Comparison of ENCODE assay signal across 21 cellular contexts in genomic region chr15:92305342-92305741, GRCh38.
"Had no signal": no experiment of that assay in that cellular context is flagged by ENCODE, and none has a peak within 500 bp of the region (broad histone marks: within the 10 kb centered on the region; RNA-seq: fewer than 3 reads in every experiment).

No MANE protein-coding gene starts in this region.

- H3K9me3 Mint-ChIP-seq: stimulated activated effector memory CD8-positive, alpha-beta T cell treated with anti-CD3 and anti-CD28 coated beads, Interleukin-12 subunit alpha, Interleukin-12 subunit beta, amount 100 ng/mL, for 72 hours had no signal

- H3K4me1 ChIP-seq: gastroesophageal sphincter, lower lobe of right lung, testis, uterus had no signal

- H3K36me3 Mint-ChIP-seq: activated CD4-positive, alpha-beta memory T cell treated with anti-CD3 and anti-CD28 coated beads for 36 hours; stimulated activated effector memory CD8-positive, alpha-beta T cell treated with anti-CD3 and anti-CD28 coated beads, Interleukin-12 subunit alpha, Interleukin-12 subunit beta, amount 100 ng/mL, for 72 hours had no signal

- H3K4me3 ChIP-seq: gastroesophageal sphincter, heart left ventricle, lower lobe of right lung, testis, uterus had no signal

- DNase-seq: activated CD4-positive, alpha-beta memory T cell treated with anti-CD3 and anti-CD28 coated beads for 36 hours; activated CD4-positive, alpha-beta T cell treated with anti-CD3 and anti-CD28 coated beads for 4 hours; activated CD4-positive, CD25-positive, alpha-beta regulatory T cell; activated effector memory CD4-positive, alpha-beta T cell treated with anti-CD3 and anti-CD28 coated beads, Interleukin-2, amount 50 U/mL, for 16 hours; activated naive CD4-positive, alpha-beta T cell treated with anti-CD3 and anti-CD28 coated beads, Interleukin-2, amount 50 U/mL, for 16 hours; activated naive CD8-positive, alpha-beta T cell treated with anti-CD3 and anti-CD28 coated beads, Interleukin-2, amount 50 U/mL, for 24 hours; activated T-cell treated with anti-CD3 and anti-CD28 coated beads, Interleukin-2, amount 50 U/mL, for 72 hours; heart left ventricle; lower lobe of right lung; naive thymus-derived CD4-positive, alpha-beta T cell; small intestine; stimulated activated CD4-positive, alpha-beta T cell treated with anti-CD3 and anti-CD28 coated beads, Interleukin-2, amount 100 ng/mL, for 24 hours; T1000; testis; trophoblast cell; uterus had no signal

- H3K4me3 Mint-ChIP-seq: activated CD4-positive, alpha-beta memory T cell treated with anti-CD3 and anti-CD28 coated beads for 36 hours; activated naive CD8-positive, alpha-beta T cell treated with anti-CD3 and anti-CD28 coated beads, Interleukin-2, amount 50 U/mL, for 24 hours; activated T-cell treated with anti-CD3 and anti-CD28 coated beads, Interleukin-2, amount 50 U/mL, for 72 hours; naive thymus-derived CD4-positive, alpha-beta T cell; stimulated activated effector memory CD8-positive, alpha-beta T cell treated with anti-CD3 and anti-CD28 coated beads, Interleukin-12 subunit alpha, Interleukin-12 subunit beta, amount 100 ng/mL, for 72 hours had no signal

- H3K4me1 Mint-ChIP-seq: activated naive CD8-positive, alpha-beta T cell treated with anti-CD3 and anti-CD28 coated beads, Interleukin-2, amount 50 U/mL, for 24 hours; naive thymus-derived CD4-positive, alpha-beta T cell; stimulated activated effector memory CD8-positive, alpha-beta T cell treated with anti-CD3 and anti-CD28 coated beads, Interleukin-12 subunit alpha, Interleukin-12 subunit beta, amount 100 ng/mL, for 72 hours had no signal

- H3K36me3 ChIP-seq: gastroesophageal sphincter, heart left ventricle, lower lobe of right lung, uterus had no signal

- H3K27ac ChIP-seq: epithelial cell of prostate, gastroesophageal sphincter, heart left ventricle, lower lobe of right lung, testis, uterus had no signal

- H3K9me3 ChIP-seq: lower lobe of right lung, testis, uterus had no signal

- ATAC-seq: activated naive CD8-positive, alpha-beta T cell treated with anti-CD3 and anti-CD28 coated beads, Interleukin-2, amount 50 U/mL, for 24 hours; activated T-cell treated with anti-CD3 and anti-CD28 coated beads, Interleukin-2, amount 50 U/mL, for 72 hours; gastroesophageal sphincter; heart left ventricle; left lobe of liver; lower lobe of right lung; naive thymus-derived CD4-positive, alpha-beta T cell; sciatic nerve; stimulated activated effector memory CD8-positive, alpha-beta T cell treated with anti-CD3 and anti-CD28 coated beads, Interleukin-12 subunit alpha, Interleukin-12 subunit beta, amount 100 ng/mL, for 72 hours had no signal

- FAIRE-seq: small intestine had no signal

- H3K27ac Mint-ChIP-seq: activated CD4-positive, alpha-beta memory T cell treated with anti-CD3 and anti-CD28 coated beads for 36 hours; activated naive CD8-positive, alpha-beta T cell treated with anti-CD3 and anti-CD28 coated beads, Interleukin-2, amount 50 U/mL, for 24 hours; activated T-cell treated with anti-CD3 and anti-CD28 coated beads, Interleukin-2, amount 50 U/mL, for 72 hours; naive thymus-derived CD4-positive, alpha-beta T cell; stimulated activated effector memory CD8-positive, alpha-beta T cell treated with anti-CD3 and anti-CD28 coated beads, Interleukin-12 subunit alpha, Interleukin-12 subunit beta, amount 100 ng/mL, for 72 hours had no signal

- H3K27me3 ChIP-seq: testis, uterus had no signal
